3 cellular contexts compared by ENCODE assay signal in genomic region chr11:71062199-71062598, GRCh38.
TF ChIP-seq lines count a peak whose summit lies in the region.

No MANE protein-coding gene starts in this region.

TF ChIP-seq in HepG2, 621 proteins besides CTCF, POLR2A, EP300 and RAD21 (continued from another document):
- no peak for TF ChIP-seq GATAD2A (CRISPR knock-in tag; IDR thresholded peaks at IDR 0.05)
- no peak for TF ChIP-seq NFIB (CRISPR knock-in tag; IDR thresholded peaks at IDR 0.05; ENCODE audit: borderline replicate concordance)
- TF ChIP-seq TBL1XR1 (IDR thresholded peaks at IDR 0.05; ENCODE audit: borderline replicate concordance, low read length, partially characterized antibody): no peak

TF ChIP-seq in HCT116, 20 proteins besides CTCF, POLR2A, EP300 and RAD21 (continued from another document):
- TF ChIP-seq POLR2AphosphoS5 (IDR thresholded peaks at IDR 0.05; ENCODE audit: low read depth, low read length) (no peak), ZNF274 (IDR thresholded peaks at IDR 0.05; ENCODE audit: low read depth, low read length) (no peak), ZBTB33 (IDR thresholded peaks at IDR 0.05; ENCODE audit: extremely low read depth, insufficient replicate concordance, low read length) (no peak), FOSL1 (IDR thresholded peaks at IDR 0.05; ENCODE audit: low read depth) (no peak), ELF1 (IDR thresholded peaks at IDR 0.05; ENCODE audit: borderline replicate concordance, low read depth) (no peak), CBX3 (IDR thresholded peaks at IDR 0.05; ENCODE audit: low read depth) (no peak), EZH2phosphoT487 (IDR thresholded peaks at IDR 0.05; ENCODE audit: borderline replicate concordance) (no peak), EGR1 (IDR thresholded peaks at IDR 0.05; ENCODE audit: low read depth) (no peak), CEBPB (IDR thresholded peaks at IDR 0.05; ENCODE audit: low read depth) (no peak), REST (IDR thresholded peaks at IDR 0.05; ENCODE audit: low read depth) (no peak), EZH2 (IDR thresholded peaks at IDR 0.05) (no peak), TCF7L2 (IDR thresholded peaks at IDR 0.05; ENCODE audit: borderline replicate concordance, extremely low read depth, insufficient read depth, insufficient read length) (no peak), JUND (IDR thresholded peaks at IDR 0.05) (no peak), ATF3 (IDR thresholded peaks at IDR 0.05) (no peak), ZFX (IDR thresholded peaks at IDR 0.05) (no peak), YY1 (IDR thresholded peaks at IDR 0.05; ENCODE audit: extremely low read depth, insufficient replicate concordance, low read depth, low read length) (no peak)

TF ChIP-seq in WTC11, 78 proteins besides CTCF, POLR2A, EP300 and RAD21 (continued from another document):
- no peak for TF ChIP-seq OVOL2 (CRISPR knock-in tag; IDR thresholded peaks at IDR 0.05; ENCODE audit: borderline replicate concordance)
- TF ChIP-seq NR1H2 (CRISPR knock-in tag; IDR thresholded peaks at IDR 0.05): no peak
- no peak for TF ChIP-seq ZNF532 (CRISPR knock-in tag; IDR thresholded peaks at IDR 0.05; ENCODE audit: borderline replicate concordance)
- TF ChIP-seq TP53 (CRISPR knock-in tag; IDR thresholded peaks at IDR 0.05): no peak
- no peak for TF ChIP-seq ELF4 (CRISPR knock-in tag; IDR thresholded peaks at IDR 0.05; ENCODE audit: low read depth)
- TF ChIP-seq NFATC4 (CRISPR knock-in tag; IDR thresholded peaks at IDR 0.05): no peak
- no peak for TF ChIP-seq GABPB1 (CRISPR knock-in tag; IDR thresholded peaks at IDR 0.05)
- TF ChIP-seq IRF2 (CRISPR knock-in tag; IDR thresholded peaks at IDR 0.05; ENCODE audit: borderline replicate concordance, low read depth): no peak
- TF ChIP-seq MYBL2 (CRISPR knock-in tag; IDR thresholded peaks at IDR 0.05): no peak
